ENCODE assay signal across 1 cellular context in genomic region chr3:165185707-165186327, GRCh38.
TF ChIP-seq lines count a peak whose summit lies in the region.

No MANE protein-coding gene starts in this region.

TF ChIP-seq in HepG2, 621 proteins besides CTCF, POLR2A, EP300 and RAD21:
- TF ChIP-seq ARID5B (CRISPR knock-in tag; IDR thresholded peaks at IDR 0.05) (0 out of 2 replicates have a peak, but pooled peaks have one; percentile 26), ZNF138 (CRISPR knock-in tag; IDR thresholded peaks at IDR 0.05; ENCODE audit: low read depth) (no peak), ZNF543 (CRISPR knock-in tag; IDR thresholded peaks at IDR 0.05) (no peak), ZNF460 (CRISPR knock-in tag; IDR thresholded peaks at IDR 0.05; ENCODE audit: borderline replicate concordance) (no peak), SMC3 (IDR thresholded peaks at IDR 0.05; ENCODE audit: low read length) (peak; percentile 89), REPIN1 (CRISPR knock-in tag; IDR thresholded peaks at IDR 0.05; ENCODE audit: borderline replicate concordance, low read depth) (0 out of 2 replicates have a peak, but pooled peaks have one; percentile 30), STAG1 (CRISPR knock-in tag; IDR thresholded peaks at IDR 0.05) (peak; percentile 97)
- TF ChIP-seq, protein P1, sequence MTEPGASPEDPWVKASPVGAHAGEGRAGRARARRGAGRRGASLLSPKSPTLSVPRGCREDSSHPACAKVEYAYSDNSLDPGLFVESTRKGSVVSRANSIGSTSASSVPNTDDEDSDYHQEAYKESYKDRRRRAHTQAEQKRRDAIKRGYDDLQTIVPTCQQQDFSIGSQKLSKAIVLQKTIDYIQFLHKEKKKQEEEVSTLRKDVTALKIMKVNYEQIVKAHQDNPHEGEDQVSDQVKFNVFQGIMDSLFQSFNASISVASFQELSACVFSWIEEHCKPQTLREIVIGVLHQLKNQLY (CRISPR knock-in tag; IDR thresholded peaks at IDR 0.05): no peak
TF ChIP-seq in HepG2: peak in this region for 4.
